In genomic region chr2:110812726-110813645, GRCh38 we compare ENCODE assay signal across 22 cellular contexts.
"Had no signal": no experiment of that assay in that cellular context is flagged by ENCODE, and none has a peak within 500 bp of the region (broad histone marks: within the 10 kb centered on the region; RNA-seq: fewer than 3 reads in every experiment).

No MANE protein-coding gene starts in this region.

- H3K4me1 ChIP-seq: breast epithelium, gastroesophageal sphincter, tibial nerve, vagina had no signal

- H3K27ac ChIP-seq: breast epithelium, gastroesophageal sphincter, heart left ventricle, tibial nerve, vagina had no signal

- H3K27me3 ChIP-seq: breast epithelium, heart left ventricle, tibial nerve, vagina had no signal

- H3K36me3 ChIP-seq: breast epithelium, gastroesophageal sphincter, heart left ventricle, tibial nerve, vagina had no signal

- H3K9me3 Mint-ChIP-seq: activated B cell treated with CpG ODN at 0.5 μM for 24 hours; activated naive CD4-positive, alpha-beta T cell treated with anti-CD3 and anti-CD28 coated beads for 36 hours; activated T-cell treated with anti-CD3 and anti-CD28 coated beads, Interleukin-2, amount 50 U/mL, for 4 hours had no signal

- H3K4me3 Mint-ChIP-seq: activated B cell treated with CpG ODN at 0.5 μM for 24 hours; activated naive CD4-positive, alpha-beta T cell treated with anti-CD3 and anti-CD28 coated beads for 36 hours; activated T-cell treated with anti-CD3 and anti-CD28 coated beads, Interleukin-2, amount 50 U/mL, for 4 hours; naive thymus-derived CD4-positive, alpha-beta T cell had no signal

- H3K27ac Mint-ChIP-seq: activated B cell treated with CpG ODN at 0.5 μM for 24 hours; activated naive CD4-positive, alpha-beta T cell treated with anti-CD3 and anti-CD28 coated beads for 36 hours had no signal

- FAIRE-seq: astrocyte had no signal

- H3K36me3 Mint-ChIP-seq: naive thymus-derived CD4-positive, alpha-beta T cell had no signal

- DNase-seq: activated B cell treated with CpG ODN at 0.5 μM for 24 hours; activated CD4-positive, alpha-beta T cell treated with anti-CD3 and anti-CD28 coated beads for 48 hours; activated CD8-positive, alpha-beta memory T cell treated with anti-CD3 and anti-CD28 coated beads, Interleukin-2, amount 50 U/mL, for 4 hours; activated naive CD4-positive, alpha-beta T cell treated with anti-CD3 and anti-CD28 coated beads for 36 hours; activated T-cell treated with anti-CD3 and anti-CD28 coated beads, Interleukin-2, amount 50 U/mL, for 4 hours; cerebellar nuclear complex; effector CD4-positive, alpha-beta T cell; heart left ventricle; left ventricle myocardium superior; naive thymus-derived CD4-positive, alpha-beta T cell; posterior cingulate gyrus; retina; stimulated activated CD4-positive, alpha-beta T cell treated with anti-CD3 and anti-CD28 coated beads, Interleukin-2, amount 100 ng/mL, for 24 hours; stimulated activated naive CD4-positive, alpha-beta T cell treated with Interleukin-2 at 50 U/mL for 16 hours; T-helper 1 cell; T-helper 9 cell had no signal

- ATAC-seq: activated T-cell treated with anti-CD3 and anti-CD28 coated beads, Interleukin-2, amount 50 U/mL, for 4 hours; esophagus mucosa; gastroesophageal sphincter; heart left ventricle; left ventricle myocardium superior; naive thymus-derived CD4-positive, alpha-beta T cell had no signal

- H3K4me3 ChIP-seq: breast epithelium, gastroesophageal sphincter, heart left ventricle, tibial nerve, vagina had no signal

- H3K9me3 ChIP-seq: breast epithelium, gastroesophageal sphincter, heart left ventricle, tibial nerve, vagina had no signal
